In the genomic region with DNA sequence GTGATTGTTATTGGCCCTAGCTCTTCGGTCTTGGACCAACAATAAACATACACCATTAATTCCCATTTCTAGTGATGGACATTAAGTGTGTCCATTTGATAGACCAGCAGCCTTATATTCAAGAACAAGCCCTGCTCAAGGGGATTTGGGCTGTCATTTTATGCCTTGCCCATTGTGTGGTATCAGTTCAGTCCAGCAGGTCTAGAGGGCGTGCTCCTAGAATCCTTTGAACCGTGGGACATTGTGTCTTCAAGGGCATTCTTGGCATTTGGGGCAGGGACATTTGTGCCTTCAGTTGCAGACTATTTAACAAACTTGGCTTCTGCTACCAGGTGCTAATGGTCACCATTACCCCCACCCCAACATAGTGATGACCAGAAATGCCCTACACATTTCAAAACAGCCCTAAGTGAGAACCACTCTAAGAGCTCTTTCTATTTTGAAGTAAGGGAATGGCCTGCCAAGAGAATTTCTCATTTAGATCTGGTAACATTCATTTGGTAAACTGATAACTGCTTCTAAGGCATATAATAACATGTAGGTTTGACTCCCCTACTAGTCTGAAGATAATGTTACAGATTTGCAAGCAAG, we compare ENCODE assay signal across 27 cellular contexts.
DNase-seq lines count a peak whose midpoint lies in the region; ATAC-seq, FAIRE-seq and TF ChIP-seq lines count a peak whose summit lies in the region.
"Had no signal": no experiment of that assay in that cellular context is flagged by ENCODE, and none has a peak within 500 bp of the region (broad histone marks: within the 10 kb centered on the region; RNA-seq: fewer than 3 reads in every experiment).

No MANE protein-coding gene starts in this region.

- no peaks in the 10 kb centered on the region for H4K20me1 ChIP-seq in neural progenitor cell (ENCODE audit: low read depth)

- peaks cover 14% of the 10 kb centered on the region for H3K4me1 ChIP-seq in SJCRH30
- peaks cover 37% of the 10 kb centered on the region for H3K4me1 ChIP-seq in left ventricle myocardium inferior
- peaks cover 34% of the 10 kb centered on the region for H3K4me1 ChIP-seq in neural progenitor cell
- no peaks in the 10 kb centered on the region for H3K4me1 ChIP-seq in testis
- H3K4me1 ChIP-seq: spleen had no signal

- H3K4me3 ChIP-seq in SJCRH30 (no peak overlapping the region), left ventricle myocardium inferior (no peak overlapping the region), neural progenitor cell (no peak overlapping the region), testis (no peak overlapping the region)
- H3K4me3 ChIP-seq: HAP-1, SJSA1, spleen had no signal

- peaks cover 15% of the 10 kb centered on the region for H3K36me3 Mint-ChIP-seq in neural progenitor cell
- H3K36me3 Mint-ChIP-seq: activated naive CD4-positive, alpha-beta T cell treated with anti-CD3 and anti-CD28 coated beads, Interleukin-2, amount 50 U/mL, for 24 hours had no signal

- TF ChIP-seq CTCF in D721Med (IDR thresholded peaks at IDR 0.05; ENCODE audit: insufficient read depth, missing control alignments) (no peak), left ventricle myocardium inferior (IDR thresholded peaks at IDR 0.05; ENCODE audit: borderline replicate concordance) (no peak), neural progenitor cell (IDR thresholded peaks at IDR 0.05) (no peak), testis (IDR thresholded peaks at IDR 0.05) (no peak)

- H3K9me3 ChIP-seq in SJCRH30 (replicated peaks) (no peaks in the 10 kb centered on the region), left ventricle myocardium inferior (replicated peaks) (no peaks in the 10 kb centered on the region), neural progenitor cell (ENCODE audit: low read depth) (no peaks in the 10 kb centered on the region), testis (no peaks in the 10 kb centered on the region)
- H3K9me3 ChIP-seq: HAP-1, SJSA1, spleen had no signal

- H3K9me3 Mint-ChIP-seq in neural progenitor cell: no peaks in the 10 kb centered on the region
- H3K9me3 Mint-ChIP-seq: activated naive CD4-positive, alpha-beta T cell treated with anti-CD3 and anti-CD28 coated beads, Interleukin-2, amount 50 U/mL, for 24 hours; activated T-helper 17 cell treated with anti-CD3 and anti-CD28 coated beads, Interleukin-2, amount 50 U/mL, for 72 hours; naive B cell had no signal

- ATAC-seq in GM18511 (IDR thresholded peaks at IDR 0.05; ENCODE audit: unreplicated experiment): no peak
- ATAC-seq: activated T-helper 17 cell treated with anti-CD3 and anti-CD28 coated beads, Interleukin-2, amount 50 U/mL, for 72 hours; stimulated activated naive CD8-positive, alpha-beta T cell treated with anti-CD3 and anti-CD28 coated beads, Interleukin-15, Interleukin-2, amounts not matched to agents 100 U/mL and 50 U/mL, for 24 hours had no signal

- peaks cover 42% of the 10 kb centered on the region for H3F3A ChIP-seq in neural progenitor cell (ENCODE audit: low read depth)

- H2AFZ ChIP-seq in neural progenitor cell (replicated peaks): no peak overlapping the region

- intact Hi-C loops in left ventricle myocardium inferior (cut with micrococcal nuclease) (no loop called here), testis (cut with DNase I; ENCODE audit: low total_unique reads) (no loop called here)

- H3K4me3 Mint-ChIP-seq in neural progenitor cell: no peak overlapping the region
- H3K4me3 Mint-ChIP-seq: activated naive CD4-positive, alpha-beta T cell treated with anti-CD3 and anti-CD28 coated beads, Interleukin-2, amount 50 U/mL, for 24 hours; activated T-helper 17 cell treated with anti-CD3 and anti-CD28 coated beads, Interleukin-2, amount 50 U/mL, for 72 hours; naive B cell had no signal

- H3K36me3 ChIP-seq in SJCRH30 (peaks cover 2% of the 10 kb centered on the region; the same call in 1 of the 2 replicates), left ventricle myocardium inferior (peaks cover 13% of the 10 kb centered on the region), neural progenitor cell (no peaks in the 10 kb centered on the region), testis (ENCODE audit: low read depth, missing control alignments) (no peaks in the 10 kb centered on the region)
- H3K36me3 ChIP-seq: HAP-1 had no signal

- TF ChIP-seq POLR2A in testis (IDR thresholded peaks at IDR 0.05): no peak

- peak overlapping the region; percentile 60 for H3K27ac ChIP-seq in SJCRH30
- H3K27ac ChIP-seq in left ventricle myocardium inferior (replicated peaks): peak overlapping the region; percentile 61
- peak overlapping the region; percentile 97 for H3K27ac ChIP-seq in neural progenitor cell
- H3K27ac ChIP-seq in testis: no peak overlapping the region
- H3K27ac ChIP-seq: SJSA1, spleen, WERI-Rb-1 had no signal

- peak overlapping the region; percentile 71 for H3K4me2 ChIP-seq in neural progenitor cell

- DNase-seq in D721Med (ENCODE audit: insufficient read length, low spot score) (no peak), SJCRH30 (no peak), left ventricle myocardium inferior (no peak), neural progenitor cell (ENCODE audit: low spot score) (no peak), NCI-H1105 treated with DMSO at 0.1 percent for 48 hours (lab: John Stamatoyannopoulos, UW) (no peak), testis (no peak), KG1 (lab: John Stamatoyannopoulos, UW) (no peak)
- DNase-seq: activated CD4-positive, alpha-beta T cell treated with anti-CD3 and anti-CD28 coated beads for 48 hours; amniotic stem cell; Calu3; naive B cell; NCI-H1436 treated with DMSO at 0.1 percent for 48 hours; NCI-H446; NCI-H82; spleen; stimulated activated CD4-positive, alpha-beta T cell treated with anti-CD3 and anti-CD28 coated beads, Interleukin-2, amount 100 ng/mL, for 24 hours; stimulated activated naive CD8-positive, alpha-beta T cell treated with anti-CD3 and anti-CD28 coated beads, Interleukin-15, Interleukin-2, amounts not matched to agents 100 U/mL and 50 U/mL, for 24 hours; WERI-Rb-1 had no signal

- no peaks in the 10 kb centered on the region for H3K79me2 ChIP-seq in neural progenitor cell (ENCODE audit: low read depth)

- WGBS in testis, 2 donors: 88 to 89% methylated on average over 3 of the region's 3 CpGs

- H3K27me3 ChIP-seq in SJCRH30: no peaks in the 10 kb centered on the region
- no peaks in the 10 kb centered on the region for H3K27me3 ChIP-seq in left ventricle myocardium inferior (ENCODE audit: low read depth)
- H3K27me3 ChIP-seq in neural progenitor cell: no peaks in the 10 kb centered on the region
- H3K27me3 ChIP-seq in testis: no peaks in the 10 kb centered on the region
- H3K27me3 ChIP-seq: SJSA1, spleen had no signal

- no peak overlapping the region for H3K27ac Mint-ChIP-seq in neural progenitor cell
- H3K27ac Mint-ChIP-seq: activated naive CD4-positive, alpha-beta T cell treated with anti-CD3 and anti-CD28 coated beads, Interleukin-2, amount 50 U/mL, for 24 hours; activated T-helper 17 cell treated with anti-CD3 and anti-CD28 coated beads, Interleukin-2, amount 50 U/mL, for 72 hours had no signal

- H3K27me3 Mint-ChIP-seq in neural progenitor cell (ENCODE audit: insufficient read depth, low read depth): no peaks in the 10 kb centered on the region
- H3K27me3 Mint-ChIP-seq: activated naive CD4-positive, alpha-beta T cell treated with anti-CD3 and anti-CD28 coated beads, Interleukin-2, amount 50 U/mL, for 24 hours; activated T-helper 17 cell treated with anti-CD3 and anti-CD28 coated beads, Interleukin-2, amount 50 U/mL, for 72 hours; naive B cell had no signal

- H3K9ac ChIP-seq in neural progenitor cell: no peak overlapping the region

- peaks cover 59% of the 10 kb centered on the region for H3K4me1 Mint-ChIP-seq in neural progenitor cell
- H3K4me1 Mint-ChIP-seq: activated naive CD4-positive, alpha-beta T cell treated with anti-CD3 and anti-CD28 coated beads, Interleukin-2, amount 50 U/mL, for 24 hours; activated T-helper 17 cell treated with anti-CD3 and anti-CD28 coated beads, Interleukin-2, amount 50 U/mL, for 72 hours; naive B cell had no signal

- peak; percentile 99 for FAIRE-seq in D721Med (lab: Jason Lieb, UNC)
- FAIRE-seq: A204.1, GM19239, islet of Langerhans, urothelium cell line had no signal

Comparison
In these comparisons a context has a peak if more than half of its experiments do, and no peak if none do; other contexts are left out.
1. H3K27ac ChIP-seq: peak in SJCRH30 (single experiment), left ventricle myocardium inferior (single experiment) and neural progenitor cell (single experiment); none in testis (0 of 2).